Comparison of ENCODE assay signal across 8 cellular contexts in genomic region chr16:74297296-74297665, GRCh38. TPM values are rescaled to one million over a fixed set of nuclear protein-coding genes. Genes with fewer than 3 reads are reported as not detected.
DNase-seq lines count a peak whose midpoint lies in the region; ATAC-seq and TF ChIP-seq lines count a peak whose summit lies in the region.

No MANE protein-coding gene starts in this region.

- H3K36me3 ChIP-seq in duodenal mucosa (ENCODE audit: control insufficient read depth in 1 of 2, insufficient read depth in 2 of 2, low read length in 2 of 2) (peaks cover 18 to 31% of the 10 kb centered on the region in 2 donors), mucosa of descending colon (ENCODE audit: low read depth) (no peaks in the 10 kb centered on the region), subcutaneous abdominal adipose tissue (ENCODE audit: control insufficient read depth in 5 of 5, insufficient read depth in 5 of 5, low read length in 5 of 5) (peaks cover 25 to 33% (median 26%) of the 10 kb centered on the region in 5 donors)

- H3K9me3 ChIP-seq in duodenal mucosa (ENCODE audit: control insufficient read depth in 1 of 2, low read length in 2 of 2) (no peaks in the 10 kb centered on the region), mucosa of descending colon (no peaks in the 10 kb centered on the region), subcutaneous abdominal adipose tissue (ENCODE audit: control insufficient read depth in 5 of 5, low read length in 5 of 5) (no peaks in the 10 kb centered on the region)

- TF ChIP-seq CTCF in mucosa of descending colon (IDR thresholded peaks at IDR 0.05): no peak

- DNase-seq in NCI-H82 (lab: John Stamatoyannopoulos, UW) (peak; percentile 39), NCI-H82 treated with DMSO at 0.1 percent for 48 hours (lab: John Stamatoyannopoulos, UW; ENCODE audit: unreplicated experiment) (no peak), mucosa of descending colon (peak in 2 of 3 donors; percentile 39 to 61), medulla oblongata (ENCODE audit: extremely low spot score) (no peak)
- DNase-seq in activated CD4-positive, CD25-positive, alpha-beta regulatory T cell (lab: John Stamatoyannopoulos, UW): peak in 3 of 4 experiments; percentile 10 to 23 (median 15)

- H3K27me3 ChIP-seq in duodenal mucosa (ENCODE audit: control insufficient read depth in 1 of 2, insufficient read depth in 2 of 2, low read length in 2 of 2) (no peaks in the 10 kb centered on the region), subcutaneous abdominal adipose tissue (ENCODE audit: control insufficient read depth in 5 of 5, insufficient read depth in 4 of 5, low read length in 5 of 5) (no peaks in the 10 kb centered on the region)

- ATAC-seq in HG03378 (IDR thresholded peaks at IDR 0.05; ENCODE audit: unreplicated experiment) (peak; percentile 21), mucosa of descending colon (peak; percentile 25)

- peak overlapping the region; percentile 80 to 99 for H3K4me3 ChIP-seq in duodenal mucosa (ENCODE audit: low read depth in 1 of 2, low read length in 2 of 2)
- peak overlapping the region; percentile 71 for H3K4me3 ChIP-seq in mucosa of descending colon
- peak overlapping the region; percentile 86 to 97 (median 91) for H3K4me3 ChIP-seq in subcutaneous abdominal adipose tissue (ENCODE audit: low read depth in 1 of 5, low read length in 5 of 5)

- H3K4me1 ChIP-seq in duodenal mucosa (ENCODE audit: control insufficient read depth in 1 of 2, insufficient read depth in 2 of 2, low read length in 2 of 2) (peaks cover 17 to 24% of the 10 kb centered on the region in 2 donors), mucosa of descending colon (ENCODE audit: low read depth) (peaks cover 19% of the 10 kb centered on the region), subcutaneous abdominal adipose tissue (ENCODE audit: control insufficient read depth in 5 of 5, insufficient read depth in 5 of 5, low read length in 5 of 5) (peaks cover 7 to 29% (median 29%) of the 10 kb centered on the region in 5 donors)

- H3K27ac ChIP-seq in duodenal mucosa (ENCODE audit: low read depth, low read length): peak overlapping the region; percentile 95
- H3K27ac ChIP-seq in subcutaneous abdominal adipose tissue (ENCODE audit: low read depth, low read length): peak overlapping the region; percentile 95

- intact Hi-C loops in mucosa of descending colon (cut with DNase I, micrococcal nuclease): no loop called here

- H3K9ac ChIP-seq in duodenal mucosa (ENCODE audit: low read depth in 1 of 2, low read length in 2 of 2) (peak overlapping the region; percentile 93 to 94), subcutaneous abdominal adipose tissue (ENCODE audit: low read length in 5 of 5) (peak overlapping the region; percentile 90 to 99 (median 96))

RNA-seq across cellular contexts. Expression of gene PSMD7, which starts 0.7 kb away (rescaled TPM):
- 10 to 100 TPM; 66.3 to 96.7 (median 83.7) TPM for total RNA-seq in mucosa of descending colon

Comparison
In these comparisons a context has a peak if more than half of its experiments do, and no peak if none do; other contexts are left out.
1. DNase-seq: peak in NCI-H82 (single experiment), activated CD4-positive, CD25-positive, alpha-beta regulatory T cell (3 of 4) and mucosa of descending colon (2 of 3); none in NCI-H82 treated with DMSO at 0.1 percent for 48 hours (single experiment) and medulla oblongata (single experiment).
2. Peak in every context shown above with its lines, with median percentiles within 50 percentile points of each other: H3K4me3 ChIP-seq.